Comparison of ENCODE assay signal across 23 cellular contexts in the genomic region with DNA sequence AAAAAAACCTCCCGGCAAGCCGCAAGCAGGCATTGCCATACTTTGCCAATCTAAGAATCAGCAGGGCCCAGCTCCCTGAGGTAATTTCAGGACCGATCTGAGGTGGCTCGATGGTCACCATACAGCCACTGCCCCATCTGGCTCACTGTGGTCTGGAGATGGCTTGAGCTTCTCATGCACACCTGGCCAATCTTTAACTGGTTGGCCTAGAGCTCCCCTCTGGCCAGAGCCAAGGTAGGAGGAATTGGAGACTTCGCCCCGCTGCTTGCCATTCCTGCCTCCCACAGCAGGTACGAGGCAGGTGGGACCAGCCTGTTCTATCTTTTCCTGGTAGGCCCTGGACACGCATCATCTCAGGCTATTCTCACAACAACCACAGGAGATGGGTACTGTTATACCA. TPM values are rescaled to one million over a fixed set of nuclear protein-coding genes. Genes with fewer than 3 reads are reported as not detected.
"Had no signal": no experiment of that assay in that cellular context is flagged by ENCODE, and none has a peak within 500 bp of the region (broad histone marks: within the 10 kb centered on the region; RNA-seq: fewer than 3 reads in every experiment).

No MANE protein-coding gene starts in this region.

- H3K27ac ChIP-seq: SJSA1, SK-N-MC had no signal

- FAIRE-seq: RCC 7860 had no signal

- H3K4me1 ChIP-seq: SJSA1 had no signal

- H3K9me3 ChIP-seq: SJSA1 had no signal

- H3K27me3 ChIP-seq: SJSA1 had no signal

- H3K4me3 ChIP-seq: SJSA1, SK-N-MC had no signal

- H3K36me3 ChIP-seq: SJSA1 had no signal

- DNase-seq: KBM-7, MV-4-11, NCI-H1048, NCI-H1105, NCI-H1417, NCI-H1436 treated with DMSO at 0.1 percent for 48 hours, NCI-H1694, NCI-H187 treated with DMSO at 0.1 percent for 48 hours, NCI-H2029 treated with DMSO at 0.1 percent for 48 hours, NCI-H2227 treated with DMSO at 0.1 percent for 48 hours, NCI-H524, NCI-H526 treated with DMSO at 0.1 percent for 48 hours, NCI-H774, Right ventricle myocardium superior, RPMI8226, SIG-M5 had no signal

RNA-seq across cellular contexts. Expression of a gene that starts 10.1 kb away (rescaled TPM):
- total RNA-seq: HT1080, LHCN-M2, MCF 10A, NCI-H460, Right ventricle myocardium superior, SJSA1 had no signal

RNA-seq across cellular contexts. Expression of a gene that starts 33.4 kb away (rescaled TPM):
- total RNA-seq: LHCN-M2, MCF 10A, NCI-H460 had no signal

RNA-seq across cellular contexts. Expression of a gene that starts 53.9 kb away (rescaled TPM):
- total RNA-seq: NCI-H460, SJSA1 had no signal
